11 cellular contexts compared by ENCODE assay signal in the genomic region with DNA sequence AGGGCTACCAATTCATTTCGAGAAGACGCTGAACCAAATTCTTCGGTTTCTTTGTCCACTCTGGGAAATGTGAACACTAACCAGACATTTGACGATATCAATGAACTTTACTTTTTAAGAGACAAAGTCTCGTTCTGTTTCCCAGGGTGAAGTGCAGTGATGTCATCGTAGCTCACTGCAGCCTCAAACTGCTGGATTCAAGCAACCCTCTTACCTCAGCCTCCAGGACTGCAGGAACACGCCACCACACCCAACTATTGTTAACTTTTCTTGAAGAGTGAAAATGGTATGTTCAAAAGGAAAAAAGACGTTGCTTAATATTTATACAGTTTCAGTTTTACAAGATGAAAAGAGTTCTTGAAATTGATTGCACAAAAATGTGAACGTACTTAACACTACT. TPM values are rescaled to one million over a fixed set of nuclear protein-coding genes. Genes with fewer than 3 reads are reported as not detected.
DNase-seq lines count a peak whose midpoint lies in the region; ATAC-seq, FAIRE-seq and TF ChIP-seq lines count a peak whose summit lies in the region.
"Had no signal": no experiment of that assay in that cellular context is flagged by ENCODE, and none has a peak within 500 bp of the region (broad histone marks: within the 10 kb centered on the region; RNA-seq: fewer than 3 reads in every experiment).

No MANE protein-coding gene starts in this region.

- H3K27me3 ChIP-seq in HepG2 (ENCODE audit: control insufficient read depth in 1 of 2, insufficient read depth in 2 of 2, low read length in 2 of 2) (no peaks in the 10 kb centered on the region), right lobe of liver (no peaks in the 10 kb centered on the region), heart right ventricle (no peaks in the 10 kb centered on the region)
- H3K27me3 ChIP-seq: BE2C had no signal

- no peak for TF ChIP-seq CTCF in HepG2 (CRISPR knock-in tag; IDR thresholded peaks at IDR 0.05)
- TF ChIP-seq CTCF in right lobe of liver (IDR thresholded peaks at IDR 0.05), result no peak
- no peak for TF ChIP-seq CTCF in heart right ventricle (IDR thresholded peaks at IDR 0.05)
- TF ChIP-seq CTCF in type B pancreatic cell (conservative IDR thresholded peaks at IDR 0.05), result no peak

- no peak overlapping the region; the same call in 1 of the 2 replicates for H3K9ac ChIP-seq in HepG2 (ENCODE audit: insufficient read depth, low read depth, low read length)

- no peak overlapping the region for H2AFZ ChIP-seq in HepG2 (ENCODE audit: low read length)

- H3K79me2 ChIP-seq in HepG2 (ENCODE audit: insufficient read depth, low read length), result no peaks in the 10 kb centered on the region

- POLR2A ChIA-PET in HepG2 (lab: Yijun Ruan, JAX), result interaction anchor here (2.7 kb wide), 1 partner anchor 10 kb away, joined by 27 read pairs; no protein-coding TSS in a partner anchor
- POLR2A ChIA-PET in HEK293T (lab: Yijun Ruan, JAX), result interaction anchor here (2.1 kb wide), 1 partner anchor 31 kb away, joined by 6 read pairs; the partner anchor contains the start of gene MB21D2

- peaks cover 82% of the 10 kb centered on the region for H3K4me1 Mint-ChIP-seq in activated T-helper 1 cell treated with anti-CD3 and anti-CD28 coated beads, Interleukin-12 subunit alpha, Interleukin-12 subunit beta, Interleukin-2, Interleukin-4 antibody, amounts not matched to agents 30 ng/mL and 10 ng/mL and 1 ng/mL, durations not matched to agents 14 hours and 24 hours and 36 hours (ENCODE audit: low read depth)
- peaks cover 44% of the 10 kb centered on the region for H3K4me1 Mint-ChIP-seq in type B pancreatic cell (ENCODE audit: unreplicated experiment)
- H3K4me1 Mint-ChIP-seq: natural killer cell had no signal

- H3K9me3 ChIP-seq in HepG2 (ENCODE audit: low read length) (no peaks in the 10 kb centered on the region), right lobe of liver (no peaks in the 10 kb centered on the region), heart right ventricle (no peaks in the 10 kb centered on the region)
- H3K9me3 ChIP-seq: BE2C had no signal

- ATAC-seq in HepG2, result no peak
- no peak for ATAC-seq in right lobe of liver
- peak in 5 of 8 donors; percentile 54 to 84 (median 72) for ATAC-seq in heart right ventricle
- no peak for ATAC-seq in GM19455 (IDR thresholded peaks at IDR 0.05; ENCODE audit: unreplicated experiment)
- ATAC-seq: natural killer cell had no signal

- peak overlapping the region; percentile 83 for H3K4me2 ChIP-seq in HepG2 (ENCODE audit: low read depth, low read length)

- intact Hi-C loops in HepG2 (cut with micrococcal nuclease; ENCODE audit: unreplicated experiment) (loop anchor here (5.0 kb wide), 1 partner anchor 70 kb away; no protein-coding TSS in a partner anchor), right lobe of liver (cut with DNase I) (no loop called here), heart right ventricle (cut with DNase I) (no loop called here)
- intact Hi-C loops in activated T-helper 1 cell treated with anti-CD3 and anti-CD28 coated beads, Interleukin-12 subunit alpha, Interleukin-12 subunit beta, Interleukin-2, Interleukin-4 antibody, amounts not matched to agents 30 ng/mL and 10 ng/mL and 1 ng/mL, durations not matched to agents 14 hours and 24 hours and 36 hours (cut with micrococcal nuclease), result loop anchor here (1.0 kb wide), 2 partner anchors 29 to 56 kb away; no protein-coding TSS in a partner anchor

- CTCF ChIA-PET in HepG2 (lab: Yijun Ruan, JAX; ENCODE audit: low intra/inter-chr PET ratio, low total read pairs), result no interaction called here
- CTCF ChIA-PET in HEK293T (lab: Yijun Ruan, JAX), result no interaction called here

- BruUV-seq in HepG2 (replicated peaks; lab: Mats Ljungman, UMichigan), result no TSS peak

- DNase-seq in HepG2 (ENCODE audit: low spot score) (peak; percentile 38), right lobe of liver (no peak), heart right ventricle (no peak), type B pancreatic cell (ENCODE audit: extremely low spot score, unreplicated experiment) (no peak), iPS-NIHi7 (ENCODE audit: extremely low spot score) (no peak), HEK293T (ENCODE audit: extremely low spot score) (no peak)
- DNase-seq in activated T-helper 1 cell treated with anti-CD3 and anti-CD28 coated beads, Interleukin-12 subunit alpha, Interleukin-12 subunit beta, Interleukin-2, Interleukin-4 antibody, amounts not matched to agents 30 ng/mL and 10 ng/mL and 1 ng/mL, durations not matched to agents 14 hours and 24 hours and 36 hours (ENCODE audit: low spot score), result no peak
- DNase-seq: BE2C, natural killer cell, NCI-H2081 had no signal

- H3K27me3 Mint-ChIP-seq in activated T-helper 1 cell treated with anti-CD3 and anti-CD28 coated beads, Interleukin-12 subunit alpha, Interleukin-12 subunit beta, Interleukin-2, Interleukin-4 antibody, amounts not matched to agents 30 ng/mL and 10 ng/mL and 1 ng/mL, durations not matched to agents 14 hours and 24 hours and 36 hours (ENCODE audit: insufficient read depth), result peaks cover 2% of the 10 kb centered on the region
- H3K27me3 Mint-ChIP-seq in type B pancreatic cell, result no peaks in the 10 kb centered on the region

- FAIRE-seq in HepG2 (lab: Jason Lieb, UNC), result peak; percentile 40

- no peak overlapping the region for H3K4me3 ChIP-seq in HepG2 (replicated peaks in 1 of 3; ENCODE audit: insufficient read depth in 1 of 3, low read depth in 2 of 3, low read length in 3 of 3)
- H3K4me3 ChIP-seq in right lobe of liver, result no peak overlapping the region
- no peak overlapping the region for H3K4me3 ChIP-seq in heart right ventricle

- H3K36me3 ChIP-seq in HepG2 (replicated peaks in 1 of 2; ENCODE audit: control insufficient read depth in 1 of 2, insufficient read depth in 2 of 2, low read length in 2 of 2) (no peaks in the 10 kb centered on the region), right lobe of liver (no peaks in the 10 kb centered on the region), heart right ventricle (no peaks in the 10 kb centered on the region)
- H3K36me3 ChIP-seq: BE2C had no signal

- 13% methylated on average over 9 of the region's 9 CpGs for WGBS in HepG2 (ENCODE audit: low lambda C conversion rate)
- 32% methylated on average over 9 of the region's 9 CpGs for WGBS in right lobe of liver (ENCODE audit: insufficient coverage, low coverage, low lambda C conversion rate, missing lambda C conversion rate)
- WGBS in heart right ventricle, 2 donors, result 69 to 78% methylated on average over 9 of the region's 9 CpGs

- H3K27ac ChIP-seq in HepG2 (ENCODE audit: extremely low read length, insufficient read depth, low read length) (no peak overlapping the region), right lobe of liver (no peak overlapping the region), heart right ventricle (peak overlapping the region in 1 of 10 donors; percentile 6)

- H3K4me1 ChIP-seq in HepG2 (ENCODE audit: insufficient read depth, low read length) (peaks cover 63% of the 10 kb centered on the region), right lobe of liver (no peaks in the 10 kb centered on the region), heart right ventricle (peaks cover 0 to 41% (median 24%) of the 10 kb centered on the region in 9 donors)
- H3K4me1 ChIP-seq: BE2C had no signal

- TF ChIP-seq POLR2A in HepG2 (IDR thresholded peaks at IDR 0.05; ENCODE audit: insufficient read depth in 1 of 2, low read depth in 2 of 2, low read length in 2 of 2) (no peak), right lobe of liver (IDR thresholded peaks at IDR 0.05) (no peak)

- H4K20me1 ChIP-seq in HepG2 (ENCODE audit: insufficient read depth, low read length), result no peaks in the 10 kb centered on the region

- no peak for TF ChIP-seq EP300 in HepG2 (IDR thresholded peaks at IDR 0.05; ENCODE audit: low read depth in 2 of 2, low read length in 2 of 2)
- TF ChIP-seq EP300 in HepG2 (CRISPR knock-in tag; IDR thresholded peaks at IDR 0.05; ENCODE audit: borderline replicate concordance), result no peak

- peak overlapping the region; percentile 69 for H3K27ac Mint-ChIP-seq in activated T-helper 1 cell treated with anti-CD3 and anti-CD28 coated beads, Interleukin-12 subunit alpha, Interleukin-12 subunit beta, Interleukin-2, Interleukin-4 antibody, amounts not matched to agents 30 ng/mL and 10 ng/mL and 1 ng/mL, durations not matched to agents 14 hours and 24 hours and 36 hours
- H3K27ac Mint-ChIP-seq in type B pancreatic cell, result peak overlapping the region; percentile 81
- H3K27ac Mint-ChIP-seq: natural killer cell had no signal

- H3K4me3 Mint-ChIP-seq in activated T-helper 1 cell treated with anti-CD3 and anti-CD28 coated beads, Interleukin-12 subunit alpha, Interleukin-12 subunit beta, Interleukin-2, Interleukin-4 antibody, amounts not matched to agents 30 ng/mL and 10 ng/mL and 1 ng/mL, durations not matched to agents 14 hours and 24 hours and 36 hours, result peak overlapping the region; percentile 54
- peak overlapping the region; percentile 43 for H3K4me3 Mint-ChIP-seq in type B pancreatic cell
- H3K4me3 Mint-ChIP-seq: natural killer cell had no signal

- in situ Hi-C loops in HepG2 (cut with HindIII; ENCODE audit: extremely low pct_ligation_motif_present, low pct_unique_long_range_greater_than_20kb), result no loop called here

- TF ChIP-seq RAD21 in HepG2 (CRISPR knock-in tag; IDR thresholded peaks at IDR 0.05), result no peak

- H3K9me3 Mint-ChIP-seq in activated T-helper 1 cell treated with anti-CD3 and anti-CD28 coated beads, Interleukin-12 subunit alpha, Interleukin-12 subunit beta, Interleukin-2, Interleukin-4 antibody, amounts not matched to agents 30 ng/mL and 10 ng/mL and 1 ng/mL, durations not matched to agents 14 hours and 24 hours and 36 hours, result no peaks in the 10 kb centered on the region
- peaks cover 4% of the 10 kb centered on the region for H3K9me3 Mint-ChIP-seq in type B pancreatic cell
- H3K9me3 Mint-ChIP-seq: natural killer cell had no signal

- H3K36me3 Mint-ChIP-seq in activated T-helper 1 cell treated with anti-CD3 and anti-CD28 coated beads, Interleukin-12 subunit alpha, Interleukin-12 subunit beta, Interleukin-2, Interleukin-4 antibody, amounts not matched to agents 30 ng/mL and 10 ng/mL and 1 ng/mL, durations not matched to agents 14 hours and 24 hours and 36 hours (ENCODE audit: low read depth), result peaks cover 17% of the 10 kb centered on the region
- H3K36me3 Mint-ChIP-seq in type B pancreatic cell, result peaks cover 8% of the 10 kb centered on the region
- H3K36me3 Mint-ChIP-seq: natural killer cell had no signal

RNA-seq across cellular contexts. Expression of gene MB21D2, which starts 30.6 kb away (rescaled TPM):
- total RNA-seq in HepG2 (2016; rRNA removed; fragmentation: Illumina TruSeq; extraction: Trizol) (1.6 and 2.8 TPM in 2 replicates), right lobe of liver (under 1 TPM in 5 of 6 experiments, not detected in 1; 0.15 to 0.86 (median 0.31) TPM), heart right ventricle (1 to 10 TPM; 1.6 to 4.4 (median 3.5) TPM), type B pancreatic cell (ENCODE audit: low replicate concordance) (14.1 and 23.1 TPM in 2 replicates)
- 0.26 and 0.40 TPM in 2 replicates for total RNA-seq in HepG2 (2016; cell fraction: cytosol; rRNA removed; fragmentation: Illumina TruSeq; extraction: Trizol; ENCODE audit: low read depth)
- 2.0 and 2.4 TPM in 2 replicates for total RNA-seq in HepG2 (2016; cell fraction: insoluble cytoplasmic fraction; rRNA removed; fragmentation: Illumina TruSeq; extraction: Trizol)
- 0.93 and 1.1 TPM in 2 replicates for total RNA-seq in HepG2 (2016; cell fraction: membrane; rRNA removed; fragmentation: Illumina TruSeq; extraction: Trizol)
- 1.3 and 1.9 TPM in 2 replicates for total RNA-seq in HepG2 (2016; cell fraction: nucleus; rRNA removed; fragmentation: Illumina TruSeq; extraction: Trizol)
- polyA plus RNA-seq in HepG2 (2011; rRNA removed) (0.85 and 0.90 TPM in 2 replicates), heart right ventricle (1 to 10 TPM in 1 of 2 donors, under 1 TPM in 1; 0.80 to 2.1 TPM)
- 0.62 and 0.71 TPM in 2 replicates for polyA plus RNA-seq in HepG2 (2011; cell fraction: cytosol; rRNA removed)
- 0.37 and 0.73 TPM in 2 replicates for polyA plus RNA-seq in HepG2 (2011; cell fraction: nucleus; rRNA removed)
- polyA plus RNA-seq in HepG2 (2012), result 0.79 and 0.98 TPM in 2 replicates
- 0.07 and 0.15 TPM in 2 replicates for polyA plus RNA-seq in HepG2 (2016; cell fraction: cytosol; fragmentation: Illumina TruSeq; extraction: Trizol; ENCODE audit: low read depth)
- polyA plus RNA-seq in HepG2 (2016; cell fraction: insoluble cytoplasmic fraction; fragmentation: Illumina TruSeq; extraction: Trizol; ENCODE audit: low read depth), result 1.9 TPM in 2 replicates
- polyA plus RNA-seq in HepG2 (2016; cell fraction: membrane; fragmentation: Illumina TruSeq; extraction: Trizol; ENCODE audit: low read depth), result 0.37 and 0.52 TPM in 2 replicates
- 1.1 and 1.4 TPM in 2 replicates for polyA plus RNA-seq in HepG2 (2016; cell fraction: nucleus; fragmentation: Illumina TruSeq; extraction: Trizol; ENCODE audit: insufficient read depth, low read depth)
- polyA minus RNA-seq in HepG2 (2011; rRNA and poly(A)+ RNA removed; ENCODE audit: low replicate concordance), result 2.4 and 4.8 TPM in 2 replicates
- polyA minus RNA-seq in HepG2 (2011; cell fraction: cytosol; rRNA and poly(A)+ RNA removed), result 0.97 and 1.3 TPM in 2 replicates
- 2.4 and 3.6 TPM in 2 replicates for polyA minus RNA-seq in HepG2 (2011; cell fraction: nucleus; rRNA and poly(A)+ RNA removed)
- 17.0 and 18.0 TPM in 2 replicates for total RNA-seq in activated T-helper 1 cell treated with anti-CD3 and anti-CD28 coated beads, Interleukin-12 subunit alpha, Interleukin-12 subunit beta, Interleukin-2, Interleukin-4 antibody, amounts not matched to agents 30 ng/mL and 10 ng/mL and 1 ng/mL, durations not matched to agents 14 hours and 24 hours and 36 hours

Comparison
In these comparisons a context has a peak if more than half of its experiments do, and no peak if none do; other contexts are left out.
1. intact Hi-C loops: an anchor here in HepG2 (5.0 kb wide) and activated T-helper 1 cell treated with anti-CD3 and anti-CD28 coated beads, Interleukin-12 subunit alpha, Interleukin-12 subunit beta, Interleukin-2, Interleukin-4 antibody, amounts not matched to agents 30 ng/mL and 10 ng/mL and 1 ng/mL, durations not matched to agents 14 hours and 24 hours and 36 hours (1.0 kb wide); none called in right lobe of liver and heart right ventricle.
2. ATAC-seq: peak in heart right ventricle (5 of 8); none in HepG2 (single experiment), right lobe of liver (0 of 4) and GM19455 (single experiment).